8 cellular contexts compared by ENCODE assay signal in genomic region chr21:33434770-33435360, GRCh38. TPM values are rescaled to one million over a fixed set of nuclear protein-coding genes. Genes with fewer than 3 reads are reported as not detected.
A peak's percentile ranks its signal among the peaks of the same experiment; 100 is the strongest.
DNase-seq lines count a peak whose midpoint lies in the region; ATAC-seq and TF ChIP-seq lines count a peak whose summit lies in the region.

No MANE protein-coding gene starts in this region.

- H3K9me3 ChIP-seq in mucosa of rectum (ENCODE audit: control insufficient read depth in 2 of 2, low read length in 2 of 2) (no peaks in the 10 kb centered on the region), transverse colon (no peaks in the 10 kb centered on the region), WERI-Rb-1 (ENCODE audit: severe bottlenecking) (no peaks in the 10 kb centered on the region)

- in situ Hi-C loops in transverse colon (cut with MboI; ENCODE audit: low pct_ligation_motif_present in 1 of 4, low pct_unique_long_range_greater_than_20kb in 1 of 4, low sequenced_read_pairs in 3 of 4), result loop anchor here in 1 of 4 donors (25.0 kb wide), 1 partner anchor 498 kb away; no protein-coding TSS in a partner anchor

- H3K27me3 ChIP-seq in ACC112 (ENCODE audit: insufficient read depth, low read length), result no peaks in the 10 kb centered on the region
- no peaks in the 10 kb centered on the region for H3K27me3 ChIP-seq in mucosa of rectum (ENCODE audit: control insufficient read depth in 2 of 2, insufficient read depth in 2 of 2, low read length in 2 of 2)
- no peaks in the 10 kb centered on the region for H3K27me3 ChIP-seq in transverse colon
- no peaks in the 10 kb centered on the region for H3K27me3 ChIP-seq in WERI-Rb-1 (ENCODE audit: insufficient read depth, low read depth, severe bottlenecking)

- WGBS in transverse colon (ENCODE audit: low coverage in 1 of 2), 2 donors, result 62 to 85% methylated on average over 4 to 5 of the region's 5 CpGs

- TF ChIP-seq EP300 in transverse colon (IDR thresholded peaks at IDR 0.05; ENCODE audit: low read depth), result no peak

- peak overlapping the region; percentile 90 for H3K27ac ChIP-seq in ACC112 (ENCODE audit: low read depth, low read length)
- H3K27ac ChIP-seq in cingulate gyrus (ENCODE audit: low read depth, low read length), result peak overlapping the region; percentile 65
- peak overlapping the region; percentile 38 to 73 for H3K27ac ChIP-seq in mucosa of rectum (ENCODE audit: low read depth in 2 of 2, low read length in 2 of 2)
- peak overlapping the region; percentile 72 to 83 (median 78) for H3K27ac ChIP-seq in transverse colon
- no peak overlapping the region for H3K27ac ChIP-seq in WERI-Rb-1

- TF ChIP-seq CTCF in transverse colon (IDR thresholded peaks at IDR 0.05), result no peak
- no peak for TF ChIP-seq CTCF in WERI-Rb-1 (IDR thresholded peaks at IDR 0.05; ENCODE audit: low read depth, low read length)

- H3K36me3 ChIP-seq in ACC112 (ENCODE audit: insufficient read depth, low read length) (peaks cover 30% of the 10 kb centered on the region), mucosa of rectum (ENCODE audit: control insufficient read depth in 2 of 2, insufficient read depth in 2 of 2, low read length in 2 of 2) (peaks cover 49 to 64% of the 10 kb centered on the region in 2 donors), transverse colon (peaks cover 0 to 52% (median 25%) of the 10 kb centered on the region in 4 donors), WERI-Rb-1 (peaks cover 87% of the 10 kb centered on the region)

- TF ChIP-seq POLR2A in transverse colon (IDR thresholded peaks at IDR 0.05), result no peak

- peak overlapping the region in 1 of 2 donors; percentile 30 for H3K9ac ChIP-seq in mucosa of rectum (ENCODE audit: low read depth in 1 of 2, low read length in 2 of 2)

- ATAC-seq in GM19023 (IDR thresholded peaks at IDR 0.05; ENCODE audit: unreplicated experiment) (peak; percentile 87), HG03103 (IDR thresholded peaks at IDR 0.05; ENCODE audit: low read depth, unreplicated experiment) (peak; percentile 88)

- no peak overlapping the region for H2AFZ ChIP-seq in ACC112 (ENCODE audit: low read length, unreplicated experiment)

- H3K4me1 ChIP-seq in ACC112 (ENCODE audit: control insufficient read depth, insufficient read depth, low read length, unreplicated experiment) (peaks cover 22% of the 10 kb centered on the region), mucosa of rectum (ENCODE audit: control insufficient read depth in 2 of 2, insufficient read depth in 2 of 2, low read length in 2 of 2) (peaks cover 0 to 9% of the 10 kb centered on the region in 2 donors), transverse colon (peaks cover 6 to 18% (median 6%) of the 10 kb centered on the region in 4 donors)

- DNase-seq in SKM-1 (lab: John Stamatoyannopoulos, UW; ENCODE audit: unreplicated experiment) (peak; percentile 22), transverse colon (no peak), WERI-Rb-1 (no peak)

- intact Hi-C loops in transverse colon (cut with DNase I; ENCODE audit: low total_unique reads), result no loop called here

- H3K4me3 ChIP-seq in ACC112 (ENCODE audit: low read depth, low read length), result peak overlapping the region; percentile 31; the same call in 1 of the 2 replicates
- H3K4me3 ChIP-seq in mucosa of rectum (ENCODE audit: low read length in 2 of 2), result no peak overlapping the region
- H3K4me3 ChIP-seq in transverse colon, result no peak overlapping the region
- no peak overlapping the region for H3K4me3 ChIP-seq in WERI-Rb-1 (ENCODE audit: low read depth, low read length)

- peaks cover 3% of the 10 kb centered on the region for H3K79me2 ChIP-seq in ACC112 (ENCODE audit: control insufficient read depth, insufficient read depth, low read length, unreplicated experiment)

RNA-seq across cellular contexts. Expression of gene IFNGR2, which starts 31.7 kb away (rescaled TPM):
- 100 to 1,000 TPM in 1 of 4 donors, 10 to 100 TPM in 3; 40.8 to 131 (median 76.6) TPM for total RNA-seq in transverse colon

RNA-seq across cellular contexts. Expression of gene TMEM50B, which starts 44.9 kb away (rescaled TPM):
- 100 to 1,000 TPM in 3 of 4 donors, 10 to 100 TPM in 1; 70.3 to 181 (median 105) TPM for total RNA-seq in transverse colon

RNA-seq across cellular contexts. Expression of gene DNAJC28, which starts 56.7 kb away (rescaled TPM):
- total RNA-seq in transverse colon, result 1 to 10 TPM in 2 of 4 donors, not detected in 2; 3.0 to 3.7 TPM
